In the genomic region with DNA sequence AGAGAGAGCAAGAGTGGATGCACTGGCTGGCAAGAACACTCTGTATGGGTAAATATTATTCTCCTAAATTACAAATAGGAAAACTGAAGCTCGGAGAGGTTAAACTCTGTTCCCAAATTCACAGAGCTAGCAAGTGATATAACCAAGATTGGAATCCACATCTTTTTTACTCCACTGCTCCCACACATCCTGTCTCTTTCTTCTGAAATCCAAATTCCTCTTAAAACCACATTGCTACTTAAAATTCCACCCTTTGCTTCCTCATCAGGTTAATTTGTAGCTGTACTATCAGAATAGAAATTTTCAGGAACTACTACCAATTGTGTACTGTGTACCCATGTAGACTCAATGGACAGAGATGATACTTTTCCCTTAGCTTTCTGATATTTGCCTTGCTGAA, we compare ENCODE assay signal across 15 cellular contexts.
DNase-seq lines count a peak whose midpoint lies in the region; ATAC-seq and TF ChIP-seq lines count a peak whose summit lies in the region.
"Had no signal": no experiment of that assay in that cellular context is flagged by ENCODE, and none has a peak within 500 bp of the region (broad histone marks: within the 10 kb centered on the region; RNA-seq: fewer than 3 reads in every experiment).

No MANE protein-coding gene starts in this region.

- TF ChIP-seq CTCF in AG04450 (IDR thresholded peaks at IDR 0.05; ENCODE audit: low read depth, low read length) (no peak), IMR-90 (conservative IDR thresholded peaks at IDR 0.05; ENCODE audit: low read depth, low read length) (no peak), breast epithelium (IDR thresholded peaks at IDR 0.05) (no peak)

- BruUV-seq in IMR-90 (replicated peaks; lab: Mats Ljungman, UMichigan) = no TSS peak

- H2AK5ac ChIP-seq in IMR-90 (ENCODE audit: low read depth, low read length) = peak overlapping the region; percentile 77; the same call in 1 of the 2 replicates

- intact Hi-C loops in IMR-90 (cut with micrococcal nuclease) = loop anchor here (10.0 kb wide), 2 partner anchors 763 to 1583 kb away; no protein-coding TSS in a partner anchor
- intact Hi-C loops in breast epithelium (cut with DNase I; ENCODE audit: low total_unique reads) = no loop called here
- intact Hi-C loops in CD4-positive, alpha-beta memory T cell (cut with micrococcal nuclease) = no loop called here

- H3K4me1 Mint-ChIP-seq in CD4-positive, alpha-beta memory T cell = no peaks in the 10 kb centered on the region
- H3K4me1 Mint-ChIP-seq: activated CD4-positive, alpha-beta T cell treated with anti-CD3 and anti-CD28 coated beads, Interleukin-2, amount 10 ng/mL, durations not matched to agents 7 days and 5 days had no signal

- H2AFZ ChIP-seq in IMR-90 (replicated peaks; ENCODE audit: low read length, poor library complexity) = peak overlapping the region; percentile 82

- in situ Hi-C loops in IMR-90 (cut with MboI; ENCODE audit: low sequenced_read_pairs) = no loop called here

- dilution Hi-C loops in IMR-90 (cut with HindIII; ENCODE audit: low sequenced_read_pairs, unreplicated experiment) = no loop called here

- H2BK15ac ChIP-seq in IMR-90 (ENCODE audit: low read depth, low read length) = peak overlapping the region; percentile 24; the same call in 1 of the 3 replicates

- DNase-seq in AG04450 (ENCODE audit: low read depth, low spot score) (no peak), IMR-90 (peak; percentile 46), breast epithelium (ENCODE audit: low spot score in 2 of 2) (no peak), kidney tubule cell (ENCODE audit: low spot score) (peak; percentile 94), activated gamma-delta T cell treated with Interleukin-2 at 50 U/mL for 16 hours (no peak)
- DNase-seq in stimulated activated CD4-positive, alpha-beta T cell treated with anti-CD3 and anti-CD28 coated beads, Interleukin-2, amount 100 ng/mL, for 24 hours = no peak
- no peak for DNase-seq in CD4-positive, alpha-beta memory T cell
- DNase-seq: activated CD4-positive, alpha-beta T cell treated with anti-CD3 and anti-CD28 coated beads, Interleukin-2, amount 10 ng/mL, durations not matched to agents 7 days and 5 days; NCI-H526 treated with DMSO at 0.1 percent for 48 hours; stimulated activated CD4-positive, alpha-beta T cell treated with anti-CD3 and anti-CD28 coated beads, Interleukin-12 subunit alpha, Interleukin-12 subunit beta, amount 100 ng/mL, for 4 hours had no signal

- H2BK5ac ChIP-seq in IMR-90 (ENCODE audit: low read depth, low read length, poor library complexity, severe bottlenecking) = peak overlapping the region; percentile 70

- no peak overlapping the region; the same call in 1 of the 2 replicates for H3K23ac ChIP-seq in IMR-90 (ENCODE audit: low read depth, low read length)

- H3K79me1 ChIP-seq in IMR-90 (ENCODE audit: low read depth in 1 of 2, low read length in 2 of 2) = no peaks in the 10 kb centered on the region

- WGBS in IMR-90 (ENCODE audit: extremely low coverage in 2 of 2, insufficient read length in 1 of 2), 2 experiments = no CpG with 5 or more reads among the region's 1 CpG

- no peak overlapping the region for H3K27ac Mint-ChIP-seq in CD4-positive, alpha-beta memory T cell
- H3K27ac Mint-ChIP-seq: activated CD4-positive, alpha-beta T cell treated with anti-CD3 and anti-CD28 coated beads, Interleukin-2, amount 10 ng/mL, durations not matched to agents 7 days and 5 days; T-helper 2 cell treated with Interferon-gamma antibody and Interleukin-4, amounts not matched to agents 5 μg/mL and 100 μg/mL, for 36 hours had no signal

- H4K5ac ChIP-seq in IMR-90 (ENCODE audit: low read depth, low read length) = no peak overlapping the region

- H3K4ac ChIP-seq in IMR-90 (ENCODE audit: low read depth, low read length) = peak overlapping the region; percentile 85

- peak overlapping the region; percentile 80 for H2BK120ac ChIP-seq in IMR-90 (ENCODE audit: low read depth, low read length)

- H3K27ac ChIP-seq in AG04450 (ENCODE audit: low read depth, low read length) = peak overlapping the region; percentile 90
- no peak overlapping the region for H3K27ac ChIP-seq in IMR-90 (ENCODE audit: insufficient read depth, low read length)
- H3K27ac ChIP-seq in breast epithelium = peak overlapping the region; percentile 16 to 48
- H3K27ac ChIP-seq in CD4-positive, alpha-beta memory T cell (ENCODE audit: low read depth, low read length) = no peak overlapping the region
- H3K27ac ChIP-seq: neutrophil had no signal

- H3K9me3 Mint-ChIP-seq in CD4-positive, alpha-beta memory T cell = no peaks in the 10 kb centered on the region
- H3K9me3 Mint-ChIP-seq: activated CD4-positive, alpha-beta T cell treated with anti-CD3 and anti-CD28 coated beads, Interleukin-2, amount 10 ng/mL, durations not matched to agents 7 days and 5 days; T-helper 2 cell treated with Interferon-gamma antibody and Interleukin-4, amounts not matched to agents 5 μg/mL and 100 μg/mL, for 36 hours had no signal

- H3K9me3 ChIP-seq in AG04450 (ENCODE audit: control insufficient read depth, insufficient read depth, low read length) (no peaks in the 10 kb centered on the region), IMR-90 (ENCODE audit: control insufficient read depth, insufficient read depth, low read length) (no peaks in the 10 kb centered on the region), breast epithelium (no peaks in the 10 kb centered on the region)
- H3K9me3 ChIP-seq in CD4-positive, alpha-beta memory T cell (ENCODE audit: control insufficient read depth in 1 of 2, low read length in 2 of 2) = no peaks in the 10 kb centered on the region
- H3K9me3 ChIP-seq: neutrophil had no signal

- H2AK9ac ChIP-seq in IMR-90 (replicated peaks; ENCODE audit: low read depth, low read length, poor library complexity) = no peak overlapping the region

- peak overlapping the region; percentile 58; the same call in 1 of the 2 replicates for H3K18ac ChIP-seq in IMR-90 (ENCODE audit: low read depth, low read length)

- peak overlapping the region; percentile 62; the same call in 1 of the 2 replicates for H3K56ac ChIP-seq in IMR-90 (ENCODE audit: extremely low read depth, insufficient read depth, low read length)

- peak overlapping the region; percentile 27; the same call in 1 of the 2 replicates for H4K91ac ChIP-seq in IMR-90 (ENCODE audit: insufficient read depth, low read depth, low read length)

- TF ChIP-seq POLR2A in IMR-90 (IDR thresholded peaks at IDR 0.05; ENCODE audit: low read depth, low read length) (no peak), breast epithelium (IDR thresholded peaks at IDR 0.05) (no peak)

- no peak for TF ChIP-seq RAD21 in IMR-90 (IDR thresholded peaks at IDR 0.05; ENCODE audit: low read length)

- H4K8ac ChIP-seq in IMR-90 (ENCODE audit: low read depth in 2 of 2, low read length in 2 of 2) = peak overlapping the region in 1 of 2 experiments; percentile 60; a peak in 1 of 4 replicates

- no peak overlapping the region for H3K9ac ChIP-seq in IMR-90 (ENCODE audit: low read depth, low read length)

- H3K4me1 ChIP-seq in IMR-90 (ENCODE audit: control insufficient read depth, insufficient read depth, low read length) = peaks cover 15% of the 10 kb centered on the region
- no peaks in the 10 kb centered on the region for H3K4me1 ChIP-seq in breast epithelium
- H3K4me1 ChIP-seq in CD4-positive, alpha-beta memory T cell (ENCODE audit: insufficient read depth, low read length) = no peaks in the 10 kb centered on the region

- H3K4me3 ChIP-seq in AG04450 (ENCODE audit: low read depth, low read length) = 0 out of 2 replicates have a peak overlapping the region, but pooled peaks have one; percentile 2
- no peak overlapping the region for H3K4me3 ChIP-seq in IMR-90 (ENCODE audit: insufficient read depth, low read depth, low read length)
- H3K4me3 ChIP-seq in breast epithelium = no peak overlapping the region
- H3K4me3 ChIP-seq in CD4-positive, alpha-beta memory T cell (ENCODE audit: low read length in 2 of 2) = no peak overlapping the region
- H3K4me3 ChIP-seq: K562, lung had no signal

- peaks cover 6 to 13% of the 10 kb centered on the region in 2 donors for H3K27me3 Mint-ChIP-seq in CD4-positive, alpha-beta memory T cell

- H3K36me3 Mint-ChIP-seq in CD4-positive, alpha-beta memory T cell = no peaks in the 10 kb centered on the region

- H3K4me3 Mint-ChIP-seq in CD4-positive, alpha-beta memory T cell = no peak overlapping the region
- H3K4me3 Mint-ChIP-seq: activated CD4-positive, alpha-beta T cell treated with anti-CD3 and anti-CD28 coated beads, Interleukin-2, amount 10 ng/mL, durations not matched to agents 7 days and 5 days; T-helper 2 cell treated with Interferon-gamma antibody and Interleukin-4, amounts not matched to agents 5 μg/mL and 100 μg/mL, for 36 hours had no signal

- ATAC-seq in IMR-90 (ENCODE audit: low read depth) = peak; percentile 25
- ATAC-seq in GM18861 (IDR thresholded peaks at IDR 0.05; ENCODE audit: unreplicated experiment) = no peak
- ATAC-seq: K562 had no signal

- CTCF ChIA-PET in AG04450 (lab: Charles Lee) = interaction anchor here (1.0 to 2.1 kb wide), 2 partner anchors 55 to 385 kb away, joined by 3 to 9 read pairs; no protein-coding TSS in a partner anchor
- CTCF ChIA-PET in IMR-90 (lab: Yijun Ruan, JAX) = interaction anchor here (0.9 to 1.8 kb wide), 2 partner anchors 12 to 82 kb away, joined by 3 to 6 read pairs; no protein-coding TSS in a partner anchor
- CTCF ChIA-PET in CD4-positive, alpha-beta memory T cell (lab: Charles Lee; ENCODE audit: partially characterized antibody) = no interaction called here

- H3K14ac ChIP-seq in IMR-90 (replicated peaks; ENCODE audit: low read depth, low read length) = peak overlapping the region; percentile 85

- peak overlapping the region; percentile 47 for H2BK20ac ChIP-seq in IMR-90 (ENCODE audit: low read depth, low read length)

- POLR2A ChIA-PET in AG04450 (lab: Yijun Ruan, JAX) (no interaction called here), IMR-90 (lab: Charles Lee; ENCODE audit: unreplicated experiment) (no interaction called here)
- POLR2A ChIA-PET in CD4-positive, alpha-beta memory T cell (lab: Charles Lee; ENCODE audit: partially characterized antibody) = no interaction called here

- H3K27me3 ChIP-seq in AG04450 (ENCODE audit: control insufficient read depth, insufficient read depth, low read length) (no peaks in the 10 kb centered on the region), IMR-90 (ENCODE audit: control insufficient read depth, insufficient read depth, low read length) (no peaks in the 10 kb centered on the region), breast epithelium (no peaks in the 10 kb centered on the region)
- H3K27me3 ChIP-seq in CD4-positive, alpha-beta memory T cell (ENCODE audit: insufficient read depth, low read length) = no peaks in the 10 kb centered on the region

- H3K36me3 ChIP-seq in IMR-90 (ENCODE audit: control insufficient read depth, insufficient read depth, low read length) (no peaks in the 10 kb centered on the region), breast epithelium (no peaks in the 10 kb centered on the region)
- H3K36me3 ChIP-seq in CD4-positive, alpha-beta memory T cell (ENCODE audit: insufficient read depth, low read length) = no peaks in the 10 kb centered on the region
- H3K36me3 ChIP-seq: neutrophil had no signal

- no peaks in the 10 kb centered on the region for H4K20me1 ChIP-seq in IMR-90 (ENCODE audit: insufficient read depth, low read length)

- peaks cover 20% of the 10 kb centered on the region for H3K9me1 ChIP-seq in IMR-90 (ENCODE audit: insufficient read depth, low read length)

- H3K4me2 ChIP-seq in IMR-90 (ENCODE audit: low read depth, low read length) = peak overlapping the region; percentile 56; the same call in 1 of the 2 replicates

Comparison
In these comparisons a context has a peak if more than half of its experiments do, and no peak if none do; other contexts are left out.
1. DNase-seq: peak in IMR-90 (single experiment) and kidney tubule cell (single experiment); none in AG04450 (single experiment), breast epithelium (0 of 2), stimulated activated CD4-positive, alpha-beta T cell treated with anti-CD3 and anti-CD28 coated beads, Interleukin-2, amount 100 ng/mL, for 24 hours (0 of 2), activated gamma-delta T cell treated with Interleukin-2 at 50 U/mL for 16 hours (single experiment) and CD4-positive, alpha-beta memory T cell (0 of 5).
2. H3K27ac ChIP-seq: peak in AG04450 (single experiment) and breast epithelium (2 of 2); none in IMR-90 (single experiment) and CD4-positive, alpha-beta memory T cell (single experiment).